In the genomic region with DNA sequence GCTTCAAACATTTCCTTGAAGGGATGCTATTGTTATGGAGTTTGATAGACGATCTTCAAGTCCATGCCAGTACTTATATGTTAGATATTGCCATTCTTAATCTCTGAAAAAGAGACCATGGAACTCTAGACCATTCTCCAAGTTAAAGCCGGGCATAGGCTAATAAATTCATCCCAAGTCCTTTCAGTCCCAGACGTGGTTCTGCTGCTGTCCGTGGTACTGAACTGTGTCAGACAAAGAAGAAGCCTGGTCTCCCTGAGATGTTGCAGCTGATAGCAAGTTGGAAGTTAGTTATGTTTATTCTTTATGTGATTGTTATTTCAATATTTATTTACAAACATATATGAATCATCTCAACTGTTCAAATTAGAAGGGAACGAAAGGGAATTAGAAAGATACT, we compare ENCODE assay signal across 9 cellular contexts.
DNase-seq lines count a peak whose midpoint lies in the region; TF ChIP-seq lines count a peak whose summit lies in the region.
"Had no signal": no experiment of that assay in that cellular context is flagged by ENCODE, and none has a peak within 500 bp of the region (broad histone marks: within the 10 kb centered on the region; RNA-seq: fewer than 3 reads in every experiment).

No MANE protein-coding gene starts in this region.

- WGBS in iPS DF 6.9 (ENCODE audit: insufficient coverage, insufficient read length) = no CpG with 5 or more reads among the region's 5 CpGs

- TF ChIP-seq EP300 in Ishikawa (IDR thresholded peaks at IDR 0.05; ENCODE audit: borderline replicate concordance) = no peak

- H3K36me3 ChIP-seq in iPS DF 6.9 (ENCODE audit: control insufficient read depth, insufficient read depth, low read length) = no peaks in the 10 kb centered on the region
- H3K36me3 ChIP-seq: transverse colon had no signal

- H3K9me3 ChIP-seq in iPS DF 6.9 (ENCODE audit: control insufficient read depth, insufficient read depth, low read length) = no peaks in the 10 kb centered on the region
- H3K9me3 ChIP-seq: transverse colon had no signal

- H3K27ac ChIP-seq in iPS DF 6.9 (ENCODE audit: low read length) = no peak overlapping the region
- H3K27ac ChIP-seq: transverse colon had no signal

- H3K4me1 ChIP-seq in iPS DF 6.9 (ENCODE audit: control insufficient read depth, insufficient read depth, low read length) = no peaks in the 10 kb centered on the region
- H3K4me1 ChIP-seq: transverse colon had no signal

- H3K4me3 ChIP-seq in iPS DF 6.9 (ENCODE audit: low read length) = no peak overlapping the region
- H3K4me3 ChIP-seq: transverse colon had no signal

- no peak for TF ChIP-seq RAD21 in Ishikawa (IDR thresholded peaks at IDR 0.05; ENCODE audit: low read depth)

- DNase-seq in AG08396 (ENCODE audit: low spot score) (peak; percentile 4), iPS DF 6.9 (ENCODE audit: low read depth, low spot score) (peak; percentile 41), NCI-H1105 (lab: John Stamatoyannopoulos, UW) (no peak), SKM-1 treated with dmso at 0.1 percent for 144 hours (lab: John Stamatoyannopoulos, UW; ENCODE audit: unreplicated experiment) (no peak), GDM1 (lab: John Stamatoyannopoulos, UW) (no peak), amniotic stem cell (lab: John Stamatoyannopoulos, UW) (no peak)
- peak; percentile 2 to 3 for DNase-seq in activated CD4-positive, alpha-beta T cell treated with anti-CD3 and anti-CD28 coated beads, Interleukin-2, amount 50 U/mL, for 48 hours
- DNase-seq: transverse colon had no signal

- no peaks in the 10 kb centered on the region for H3K27me3 ChIP-seq in iPS DF 6.9 (ENCODE audit: control insufficient read depth, insufficient read depth, low read length)
- H3K27me3 ChIP-seq: transverse colon had no signal

TF ChIP-seq in Ishikawa, 13 proteins besides CTCF, POLR2A, EP300 and RAD21:
- TF ChIP-seq, protein P1, sequence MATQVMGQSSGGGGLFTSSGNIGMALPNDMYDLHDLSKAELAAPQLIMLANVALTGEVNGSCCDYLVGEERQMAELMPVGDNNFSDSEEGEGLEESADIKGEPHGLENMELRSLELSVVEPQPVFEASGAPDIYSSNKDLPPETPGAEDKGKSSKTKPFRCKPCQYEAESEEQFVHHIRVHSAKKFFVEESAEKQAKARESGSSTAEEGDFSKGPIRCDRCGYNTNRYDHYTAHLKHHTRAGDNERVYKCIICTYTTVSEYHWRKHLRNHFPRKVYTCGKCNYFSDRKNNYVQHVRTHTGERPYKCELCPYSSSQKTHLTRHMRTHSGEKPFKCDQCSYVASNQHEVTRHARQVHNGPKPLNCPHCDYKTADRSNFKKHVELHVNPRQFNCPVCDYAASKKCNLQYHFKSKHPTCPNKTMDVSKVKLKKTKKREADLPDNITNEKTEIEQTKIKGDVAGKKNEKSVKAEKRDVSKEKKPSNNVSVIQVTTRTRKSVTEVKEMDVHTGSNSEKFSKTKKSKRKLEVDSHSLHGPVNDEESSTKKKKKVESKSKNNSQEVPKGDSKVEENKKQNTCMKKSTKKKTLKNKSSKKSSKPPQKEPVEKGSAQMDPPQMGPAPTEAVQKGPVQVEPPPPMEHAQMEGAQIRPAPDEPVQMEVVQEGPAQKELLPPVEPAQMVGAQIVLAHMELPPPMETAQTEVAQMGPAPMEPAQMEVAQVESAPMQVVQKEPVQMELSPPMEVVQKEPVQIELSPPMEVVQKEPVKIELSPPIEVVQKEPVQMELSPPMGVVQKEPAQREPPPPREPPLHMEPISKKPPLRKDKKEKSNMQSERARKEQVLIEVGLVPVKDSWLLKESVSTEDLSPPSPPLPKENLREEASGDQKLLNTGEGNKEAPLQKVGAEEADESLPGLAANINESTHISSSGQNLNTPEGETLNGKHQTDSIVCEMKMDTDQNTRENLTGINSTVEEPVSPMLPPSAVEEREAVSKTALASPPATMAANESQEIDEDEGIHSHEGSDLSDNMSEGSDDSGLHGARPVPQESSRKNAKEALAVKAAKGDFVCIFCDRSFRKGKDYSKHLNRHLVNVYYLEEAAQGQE (IDR thresholded peaks at IDR 0.05; ENCODE audit: low read depth) = peak; percentile 94
- no peak for TF ChIP-seq FOXM1 (IDR thresholded peaks at IDR 0.05; ENCODE audit: borderline replicate concordance, low read depth)
TF ChIP-seq in Ishikawa: peak in this region for 1.

Comparison
In these comparisons a context has a peak if more than half of its experiments do, and no peak if none do; other contexts are left out.
1. DNase-seq: peak in AG08396 (single experiment), activated CD4-positive, alpha-beta T cell treated with anti-CD3 and anti-CD28 coated beads, Interleukin-2, amount 50 U/mL, for 48 hours (2 of 2) and iPS DF 6.9 (single experiment); none in NCI-H1105 (single experiment), SKM-1 treated with dmso at 0.1 percent for 144 hours (single experiment), GDM1 (single experiment) and amniotic stem cell (single experiment).